8 cellular contexts compared by ENCODE assay signal in genomic region chr14:64942531-64943111, GRCh38. TPM values are rescaled to one million over a fixed set of nuclear protein-coding genes. Genes with fewer than 3 reads are reported as not detected.
DNase-seq lines count a peak whose midpoint lies in the region; ATAC-seq and TF ChIP-seq lines count a peak whose summit lies in the region.

Gene GPX2, minus strand, starts transcription at chr14:64942745. Its CDS starts 19 bp downstream, at chr14:64942726.

- TF ChIP-seq CTCF in MCF 10A (IDR thresholded peaks at IDR 0.05; ENCODE audit: unreplicated experiment) (no peak), breast epithelium (IDR thresholded peaks at IDR 0.05) (no peak), SK-N-SH (IDR thresholded peaks at IDR 0.05) (no peak)

- no peaks in the 10 kb centered on the region for H3K4me1 Mint-ChIP-seq in MCF 10A (ENCODE audit: insufficient read depth, unreplicated experiment)
- peaks cover 39 to 52% of the 10 kb centered on the region in 2 donors for H3K4me1 Mint-ChIP-seq in immature natural killer cell

- no peak within 1 kb of the TSS for H3K4me3 ChIP-seq in breast epithelium
- H3K4me3 ChIP-seq in urinary bladder (ENCODE audit: low read depth, low read length): peak within 1 kb of the TSS; percentile 7
- H3K4me3 ChIP-seq in SK-N-SH (ENCODE audit: low read depth in 2 of 2, low read length in 1 of 2): no peak within 1 kb of the TSS

- peak within 1 kb of the TSS; percentile 22 for H3K27ac Mint-ChIP-seq in MCF 10A (ENCODE audit: low read depth, unreplicated experiment)
- H3K27ac Mint-ChIP-seq in immature natural killer cell: peak within 1 kb of the TSS; percentile 29 to 77 (median 59)

- H2AFZ ChIP-seq in SK-N-SH (ENCODE audit: low read depth): no peak within 1 kb of the TSS

- no peak for TF ChIP-seq EP300 in SK-N-SH (IDR thresholded peaks at IDR 0.05; ENCODE audit: borderline replicate concordance in 1 of 2, low read depth in 1 of 2, low read length in 1 of 2)

- H3K9me3 Mint-ChIP-seq in MCF 10A (ENCODE audit: unreplicated experiment) (no peaks in the 10 kb centered on the region), immature natural killer cell (no peaks in the 10 kb centered on the region)

- no peak within 1 kb of the TSS for H3K4me2 ChIP-seq in SK-N-SH

- no peaks in the 10 kb centered on the region for H4K20me1 ChIP-seq in SK-N-SH (ENCODE audit: insufficient read depth)

- intact Hi-C loops in MCF 10A (cut with micrococcal nuclease) (no loop called here), breast epithelium (cut with DNase I; ENCODE audit: low total_unique reads) (no loop called here)

- no peak for TF ChIP-seq POLR2A in breast epithelium (IDR thresholded peaks at IDR 0.05)

- CTCF ChIA-PET in MCF 10A (lab: Yijun Ruan, JAX) (interaction anchor here (1.5 kb wide), 1 partner anchor 14 kb away, joined by 6 read pairs; no protein-coding TSS in a partner anchor), SK-N-SH (lab: Yijun Ruan, JAX) (interaction anchor here (0.9 kb wide), 1 partner anchor 51 kb away, joined by 4 read pairs; no protein-coding TSS in a partner anchor)

- H3K9me3 ChIP-seq in breast epithelium: no peaks in the 10 kb centered on the region
- no peaks in the 10 kb centered on the region for H3K9me3 ChIP-seq in SK-N-SH

- POLR2A ChIA-PET in MCF 10A (lab: Yijun Ruan, JAX): no interaction called here
- POLR2A ChIA-PET in SK-N-SH (lab: Yijun Ruan, JAX): no interaction called here

- H3K36me3 Mint-ChIP-seq in MCF 10A (ENCODE audit: insufficient read depth, unreplicated experiment) (peaks cover 36% of the 10 kb centered on the region), immature natural killer cell (peaks cover 7 to 31% (median 13%) of the 10 kb centered on the region in 3 donors)

- H3K79me2 ChIP-seq in SK-N-SH (ENCODE audit: insufficient read depth): no peaks in the 10 kb centered on the region

- ATAC-seq in HG02623 (IDR thresholded peaks at IDR 0.05; ENCODE audit: unreplicated experiment): no peak

- H3K27ac ChIP-seq in breast epithelium (no peak within 1 kb of the TSS), urinary bladder (ENCODE audit: low read depth) (peak within 1 kb of the TSS; percentile 6), SK-N-SH (ENCODE audit: low read depth in 2 of 2, low read length in 1 of 2) (no peak within 1 kb of the TSS)

- H3K9ac ChIP-seq in SK-N-SH: no peak within 1 kb of the TSS

- H3K27me3 ChIP-seq in breast epithelium: no peaks in the 10 kb centered on the region
- no peaks in the 10 kb centered on the region for H3K27me3 ChIP-seq in SK-N-SH (ENCODE audit: insufficient read depth)

- no peaks in the 10 kb centered on the region for H3K9me2 ChIP-seq in SK-N-SH

- H3K4me3 Mint-ChIP-seq in MCF 10A (ENCODE audit: unreplicated experiment) (no peak within 1 kb of the TSS), immature natural killer cell (peak within 1 kb of the TSS in 2 of 5 donors; percentile 23 to 44)

- no peak for DNase-seq in MCF 10A (ENCODE audit: unreplicated experiment)
- no peak for DNase-seq in breast epithelium (ENCODE audit: low spot score in 2 of 2)
- peak; percentile 49 for DNase-seq in NCI-H774 (lab: John Stamatoyannopoulos, UW)
- no peak for DNase-seq in immature natural killer cell
- DNase-seq in retina: no peak
- DNase-seq in SK-N-SH: no peak

- no peaks in the 10 kb centered on the region for H3F3A ChIP-seq in SK-N-SH (replicated peaks; ENCODE audit: insufficient read depth)

- TF ChIP-seq RAD21 in SK-N-SH (IDR thresholded peaks at IDR 0.05; ENCODE audit: low read length): no peak

- 85% methylated on average over 13 of the region's 13 CpGs for WGBS in urinary bladder
- 83% methylated on average over 13 of the region's 13 CpGs for WGBS in SK-N-SH (ENCODE audit: low lambda C conversion rate)

- H3K27me3 Mint-ChIP-seq in MCF 10A (ENCODE audit: insufficient read depth, unreplicated experiment) (no peaks in the 10 kb centered on the region), immature natural killer cell (ENCODE audit: low read depth in 3 of 3) (peaks cover 0 to 2% (median 0%) of the 10 kb centered on the region in 3 donors)

- H3K36me3 ChIP-seq in breast epithelium: no peaks in the 10 kb centered on the region
- H3K36me3 ChIP-seq in urinary bladder (ENCODE audit: insufficient read depth): no peaks in the 10 kb centered on the region
- H3K36me3 ChIP-seq in SK-N-SH (replicated peaks in 1 of 2; ENCODE audit: control insufficient read depth in 1 of 2, insufficient read depth in 2 of 2, low read length in 1 of 2): peaks cover 0 to 23% of the 10 kb centered on the region in 2 experiments

- H3K4me1 ChIP-seq in breast epithelium: no peaks in the 10 kb centered on the region
- H3K4me1 ChIP-seq in urinary bladder (ENCODE audit: insufficient read depth): no peaks in the 10 kb centered on the region
- H3K4me1 ChIP-seq in SK-N-SH (ENCODE audit: control insufficient read depth in 1 of 2, insufficient read depth in 2 of 2, low read depth in 1 of 2, low read length in 1 of 2): no peaks in the 10 kb centered on the region

- no TSS peak for BruUV-seq in MCF 10A (replicated peaks; lab: Mats Ljungman, UMichigan)

TF ChIP-seq in SK-N-SH, 30 proteins besides CTCF, POLR2A, EP300 and RAD21 (continues in another document):
- no peak for TF ChIP-seq RFX5 (IDR thresholded peaks at IDR 0.05; ENCODE audit: low read length)
- no peak for TF ChIP-seq SMC3 (IDR thresholded peaks at IDR 0.05; ENCODE audit: low read depth, low read length)
- TF ChIP-seq CHD2 (IDR thresholded peaks at IDR 0.05; ENCODE audit: low read length, partially characterized antibody): no peak
- TF ChIP-seq TEAD4 (IDR thresholded peaks at IDR 0.05; ENCODE audit: borderline replicate concordance, insufficient read depth): no peak
- TF ChIP-seq EZH2phosphoT487 (IDR thresholded peaks at IDR 0.05; ENCODE audit: borderline replicate concordance, low read depth): no peak
- no peak for TF ChIP-seq YY1 (IDR thresholded peaks at IDR 0.05; ENCODE audit: low read depth)
- TF ChIP-seq ZBTB33 (IDR thresholded peaks at IDR 0.05; ENCODE audit: borderline replicate concordance, low read depth): no peak
- no peak for TF ChIP-seq SIN3A (IDR thresholded peaks at IDR 0.05; ENCODE audit: borderline replicate concordance, low read depth, low read length)
- TF ChIP-seq FOXJ3 (CRISPR knock-in tag; IDR thresholded peaks at IDR 0.05): no peak
- no peak for TF ChIP-seq NFIC (IDR thresholded peaks at IDR 0.05; ENCODE audit: borderline replicate concordance)
- no peak for TF ChIP-seq REST (IDR thresholded peaks at IDR 0.05; ENCODE audit: low read depth, low read length)
- no peak for TF ChIP-seq TCF12 (IDR thresholded peaks at IDR 0.05)
- no peak for TF ChIP-seq RCOR1 (IDR thresholded peaks at IDR 0.05; ENCODE audit: low read length)
- TF ChIP-seq USF2 (IDR thresholded peaks at IDR 0.05; ENCODE audit: borderline replicate concordance, low read depth, low read length): no peak

RNA-seq across cellular contexts. Expression of gene GPX2, which starts in this region (rescaled TPM):
- total RNA-seq in MCF 10A (2022) (not detected in 2 replicates), breast epithelium (1 to 10 TPM in 2 of 3 donors, not detected in 1; 4.4 to 7.5 TPM), urinary bladder (21.0 TPM)
- polyA plus RNA-seq in immature natural killer cell (not detected), urinary bladder (191 TPM), SK-N-SH (2012; rRNA removed) (not detected in 2 replicates)
- polyA plus RNA-seq in SK-N-SH (2012; cell fraction: cytosol; rRNA removed): not detected in 2 replicates
- not detected in 2 replicates for polyA plus RNA-seq in SK-N-SH (2012; cell fraction: nucleus; rRNA removed)

Comparison
In these comparisons a context has a peak if more than half of its experiments do, and no peak if none do; other contexts are left out.
1. RNA of gene GPX2 (polyA plus RNA-seq): 191 TPM in urinary bladder (single experiment); not detected in immature natural killer cell and not detected in SK-N-SH; every median in the first group is over 100 times any median in the second.